ENCODE assay signal across 12 cellular contexts in genomic region chrX:19174401-19175025, GRCh38. TPM values are rescaled to one million over a fixed set of nuclear protein-coding genes. Genes with fewer than 3 reads are reported as not detected.
DNase-seq lines count a peak whose midpoint lies in the region; ATAC-seq and TF ChIP-seq lines count a peak whose summit lies in the region.
"Had no signal": no experiment of that assay in that cellular context is flagged by ENCODE, and none has a peak within 500 bp of the region (broad histone marks: within the 10 kb centered on the region; RNA-seq: fewer than 3 reads in every experiment).

No MANE protein-coding gene starts in this region.

- H3K27ac ChIP-seq in BLaER1: no peak overlapping the region
- H3K27ac ChIP-seq in CD4-positive, alpha-beta T cell (ENCODE audit: low read depth, low read length): no peak overlapping the region
- H3K27ac ChIP-seq: KMS-11 had no signal

- no peaks in the 10 kb centered on the region for H4K20me1 ChIP-seq in BLaER1

- H3K4me3 ChIP-seq in BLaER1 (no peak overlapping the region), epithelial cell of esophagus (ENCODE audit: low read length) (no peak overlapping the region)

- H3K4me1 Mint-ChIP-seq in nephron progenitor cell: peaks cover 22% of the 10 kb centered on the region
- no peaks in the 10 kb centered on the region for H3K4me1 Mint-ChIP-seq in CD4-positive, alpha-beta T cell (ENCODE audit: low read depth)

- peaks cover 5% of the 10 kb centered on the region for H3K4me1 ChIP-seq in BLaER1

- TF ChIP-seq CTCF in epithelial cell of esophagus (IDR thresholded peaks at IDR 0.05; ENCODE audit: insufficient read depth, low read depth, low read length, missing control alignments) (no peak), nephron progenitor cell (IDR thresholded peaks at IDR 0.05) (no peak)
- TF ChIP-seq CTCF in CD4-positive, alpha-beta T cell (IDR thresholded peaks at IDR 0.05): no peak

- no peaks in the 10 kb centered on the region for H3K36me3 Mint-ChIP-seq in nephron progenitor cell (ENCODE audit: low read depth)
- no peaks in the 10 kb centered on the region for H3K36me3 Mint-ChIP-seq in CD4-positive, alpha-beta T cell (ENCODE audit: low read depth)

- peak overlapping the region; percentile 24 for H3K27ac Mint-ChIP-seq in nephron progenitor cell
- no peak overlapping the region for H3K27ac Mint-ChIP-seq in CD4-positive, alpha-beta T cell

- H3K36me3 ChIP-seq in BLaER1: no peaks in the 10 kb centered on the region

- POLR2A ChIA-PET in CD4-positive, alpha-beta T cell (lab: Charles Lee): no interaction called here

- H3K27me3 Mint-ChIP-seq in nephron progenitor cell (ENCODE audit: low read depth, poor library complexity): peaks cover 9% of the 10 kb centered on the region
- H3K27me3 Mint-ChIP-seq in CD4-positive, alpha-beta T cell: peaks cover 7% of the 10 kb centered on the region

- peak overlapping the region; percentile 32; the same call in 1 of the 2 replicates for H3K4me2 ChIP-seq in BLaER1
- H3K4me2 ChIP-seq: KMS-11 had no signal

- CTCF ChIA-PET in CD4-positive, alpha-beta T cell (lab: Charles Lee): no interaction called here

- no peaks in the 10 kb centered on the region for H3K9me3 ChIP-seq in BLaER1
- H3K9me3 ChIP-seq in CD4-positive, alpha-beta T cell (ENCODE audit: control insufficient read depth, low read length): no peaks in the 10 kb centered on the region

- peaks cover 20% of the 10 kb centered on the region for H3K27me3 ChIP-seq in BLaER1
- no peaks in the 10 kb centered on the region for H3K27me3 ChIP-seq in CD4-positive, alpha-beta T cell (ENCODE audit: control insufficient read depth, insufficient read depth, low read length)

- H3K9me3 Mint-ChIP-seq in nephron progenitor cell: peaks cover 23% of the 10 kb centered on the region
- no peaks in the 10 kb centered on the region for H3K9me3 Mint-ChIP-seq in CD4-positive, alpha-beta T cell

- intact Hi-C loops in CD4-positive, alpha-beta T cell (cut with DNase I, micrococcal nuclease): no loop called here

- ATAC-seq in stimulated activated naive CD8-positive, alpha-beta T cell treated with anti-CD3 and anti-CD28 coated beads, Interleukin-15, Interleukin-2, amounts not matched to agents 100 U/mL and 50 U/mL, for 24 hours: no peak
- no peak for ATAC-seq in CD4-positive, alpha-beta T cell (ENCODE audit: poor library complexity)

- no peak overlapping the region for H3K4me3 Mint-ChIP-seq in nephron progenitor cell
- no peak overlapping the region for H3K4me3 Mint-ChIP-seq in CD4-positive, alpha-beta T cell

- DNase-seq in HT1080 (ENCODE audit: low read depth) (peak; percentile 81), epithelial cell of esophagus (ENCODE audit: low read depth) (peak; percentile 85), nephron progenitor cell (no peak), T1000 (lab: John Stamatoyannopoulos, UW) (no peak)
- DNase-seq in stimulated activated naive CD8-positive, alpha-beta T cell treated with anti-CD3 and anti-CD28 coated beads, Interleukin-15, Interleukin-2, amounts not matched to agents 100 U/mL and 50 U/mL, for 24 hours: no peak
- DNase-seq in CD4-positive, alpha-beta T cell: no peak
- no peak for DNase-seq in activated CD4-positive, alpha-beta T cell treated with anti-CD3 and anti-CD28 coated beads for 4 hours
- DNase-seq: retina had no signal

- H3K9ac ChIP-seq in BLaER1: no peak overlapping the region
- H3K9ac ChIP-seq: KMS-11 had no signal

RNA-seq across cellular contexts. Expression of gene ADGRG2, which starts 52.2 kb away (rescaled TPM):
- total RNA-seq in HT1080 (2014; rRNA removed; shearing (Covaris generic)): 0.06 TPM in 1 of 2 replicates, not detected in the other
- 0.09 and 0.21 TPM in 2 replicates for polyA plus RNA-seq in HT1080 (2015; cell fraction: cytosol; rRNA removed)
- polyA plus RNA-seq in HT1080 (2015; cell fraction: nucleus; rRNA removed): 0.27 and 0.31 TPM in 2 replicates
- not detected for total RNA-seq in CD4-positive, alpha-beta T cell
- total RNA-seq: fibroblast of villous mesenchyme, lung microvascular endothelial cell had no signal

Comparison
In these comparisons a context has a peak if more than half of its experiments do, and no peak if none do; other contexts are left out.
1. DNase-seq: peak in HT1080 (single experiment) and epithelial cell of esophagus (single experiment); none in nephron progenitor cell (single experiment), stimulated activated naive CD8-positive, alpha-beta T cell treated with anti-CD3 and anti-CD28 coated beads, Interleukin-15, Interleukin-2, amounts not matched to agents 100 U/mL and 50 U/mL, for 24 hours (single experiment), T1000 (single experiment), CD4-positive, alpha-beta T cell (0 of 10) and activated CD4-positive, alpha-beta T cell treated with anti-CD3 and anti-CD28 coated beads for 4 hours (0 of 2).